In the genomic region with DNA sequence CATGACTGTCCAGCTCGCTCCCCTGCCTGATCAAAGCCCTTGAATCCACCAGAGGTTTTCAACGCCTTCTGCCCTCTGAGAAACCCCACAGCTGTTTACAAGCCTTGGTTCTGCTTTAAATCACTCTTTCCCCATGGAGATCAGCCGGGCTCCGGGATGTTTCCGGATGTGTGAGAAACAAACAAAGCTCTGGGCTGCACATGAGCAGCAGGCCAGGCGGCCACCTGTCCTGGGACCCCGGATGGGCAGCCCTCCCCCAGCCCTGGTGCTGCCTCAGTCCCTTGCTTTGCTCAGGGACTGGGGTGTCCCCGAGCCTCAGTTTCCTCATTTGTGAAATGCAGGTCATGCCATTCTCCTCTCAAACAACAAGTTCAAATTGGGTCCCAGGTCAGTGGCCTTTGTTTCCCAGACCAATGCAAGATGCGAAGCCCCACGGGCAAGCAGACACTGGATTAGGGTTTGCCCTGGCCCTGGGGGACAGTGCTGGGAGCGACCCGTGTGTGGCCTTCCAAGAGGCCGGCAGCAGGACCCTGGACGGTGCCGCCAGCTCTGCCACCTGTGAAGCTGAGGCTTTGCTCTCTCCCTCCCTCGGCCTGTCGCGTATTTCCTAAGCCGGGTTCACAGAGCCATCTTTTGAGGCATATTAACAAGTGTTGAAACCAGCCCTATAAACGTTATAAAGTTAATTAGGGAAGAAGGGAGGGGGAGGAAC, we compare ENCODE assay signal across 1 cellular context.
TF ChIP-seq lines count a peak whose summit lies in the region.

No MANE protein-coding gene starts in this region.

TF ChIP-seq in SK-N-SH treated with all-trans-retinoic acid at 6 μM for 48 hours, 23 proteins besides CTCF, POLR2A, EP300 and RAD21 (continued from another document):
- no peak for TF ChIP-seq POU6F1 (CRISPR knock-in tag; IDR thresholded peaks at IDR 0.05; ENCODE audit: borderline replicate concordance, low read depth)
- no peak for TF ChIP-seq ARNTL (CRISPR knock-in tag; IDR thresholded peaks at IDR 0.05; ENCODE audit: borderline replicate concordance, low read depth)
- TF ChIP-seq ZFP3 (CRISPR knock-in tag; IDR thresholded peaks at IDR 0.05), result no peak
- no peak for TF ChIP-seq GLIS3 (CRISPR knock-in tag; IDR thresholded peaks at IDR 0.05)
- TF ChIP-seq OSR1 (CRISPR knock-in tag; IDR thresholded peaks at IDR 0.05), result no peak
- no peak for TF ChIP-seq ZNF8 (CRISPR knock-in tag; IDR thresholded peaks at IDR 0.05)
